30 cellular contexts compared by ENCODE assay signal in genomic region chr17:58694826-58695225, GRCh38. TPM values are rescaled to one million over a fixed set of nuclear protein-coding genes. Genes with fewer than 3 reads are reported as not detected.
DNase-seq lines count a peak whose midpoint lies in the region; ATAC-seq, FAIRE-seq and TF ChIP-seq lines count a peak whose summit lies in the region.
"Had no signal": no experiment of that assay in that cellular context is flagged by ENCODE, and none has a peak within 500 bp of the region (broad histone marks: within the 10 kb centered on the region; RNA-seq: fewer than 3 reads in every experiment).

No MANE protein-coding gene starts in this region.

- peaks cover 38% of the 10 kb centered on the region for H3K79me2 ChIP-seq in GM12878 (ENCODE audit: control insufficient read depth, insufficient read depth, low read length)

- H3K27me3 ChIP-seq in CD4-positive, alpha-beta T cell (ENCODE audit: control insufficient read depth, insufficient read depth, low read length) = no peaks in the 10 kb centered on the region
- no peaks in the 10 kb centered on the region for H3K27me3 ChIP-seq in GM12878 (replicated peaks in 1 of 2; ENCODE audit: control insufficient read depth in 2 of 2, insufficient read depth in 2 of 2, low read length in 1 of 2)
- H3K27me3 ChIP-seq: adrenal gland, brain microvascular endothelial cell, gastroesophageal sphincter had no signal

- DNase-seq in NK-92 (lab: John Stamatoyannopoulos, UW; ENCODE audit: unreplicated experiment) = peak; percentile 100
- no peak for DNase-seq in NK-92 treated with Interleukin-12 subunit alpha and Interleukin-12 subunit beta, amount 100 ng/mL, for 24 hours (lab: John Stamatoyannopoulos, UW)
- no peak for DNase-seq in CD4-positive, alpha-beta T cell
- DNase-seq in RKO (ENCODE audit: low spot score) = peak; percentile 30
- DNase-seq in GM12878 (ENCODE audit: low read depth, low spot score) = no peak
- DNase-seq in GM19238 (ENCODE audit: insufficient read length, low spot score) = no peak
- no peak for DNase-seq in DMS153 (lab: John Stamatoyannopoulos, UW)
- DNase-seq: activated CD4-positive, alpha-beta T cell treated with anti-CD3 and anti-CD28 coated beads for 4 hours; activated CD8-positive, alpha-beta memory T cell treated with anti-CD3 and anti-CD28 coated beads, Interleukin-2, amount 50 U/mL, for 48 hours; activated gamma-delta T cell treated with Interleukin-2 at 50 U/mL for 16 hours; brain microvascular endothelial cell; CD8-positive, alpha-beta T cell; DMS 273 treated with DMSO at 0.1 percent for 48 hours; hippocampal formation; IMR-90; NCI-H1092; NCI-H187 treated with DMSO at 0.1 percent for 48 hours; NCI-H526 treated with DMSO at 0.1 percent for 48 hours; posterior cingulate gyrus; right cardiac atrium; stimulated activated CD4-positive, alpha-beta T cell treated with anti-CD3 and anti-CD28 coated beads, Interleukin-2, amount 100 ng/mL, for 48 hours; substantia nigra had no signal

- peak overlapping the region; percentile 66; the same call in 1 of the 2 replicates for H3K4me3 ChIP-seq in GM12878
- H3K4me3 ChIP-seq: adrenal gland, gastroesophageal sphincter had no signal

- H3K9me3 Mint-ChIP-seq in CD4-positive, alpha-beta T cell = no peaks in the 10 kb centered on the region
- H3K9me3 Mint-ChIP-seq: CD8-positive, alpha-beta T cell; memory B cell had no signal

- TF ChIP-seq CTCF in CD4-positive, alpha-beta T cell (IDR thresholded peaks at IDR 0.05) = no peak
- TF ChIP-seq CTCF in GM12878 (IDR thresholded peaks at IDR 0.05 in 2 of 3, conservative IDR thresholded peaks at IDR 0.05 in 1 of 3; ENCODE audit: control insufficient read depth in 2 of 3, extremely low read depth in 1 of 3, insufficient read depth in 1 of 3, low read depth in 3 of 3, low read length in 3 of 3) = no peak

- CTCF ChIA-PET in CD4-positive, alpha-beta T cell (lab: Charles Lee) = interaction anchor here (0.6 kb wide), 1 partner anchor 65 kb away, joined by 3 read pairs; no protein-coding TSS in a partner anchor
- CTCF ChIA-PET in GM12878 (lab: Yijun Ruan, JAX) = interaction anchor here (1.0 to 1.3 kb wide), 2 partner anchors 12 to 118 kb away, joined by 3 to 4 read pairs; no protein-coding TSS in a partner anchor

- RAD21 ChIA-PET in GM12878 (lab: Charles Lee; ENCODE audit: unreplicated experiment) = interaction anchor here (0.7 kb wide), 1 partner anchor 16 kb away, joined by 3 read pairs; no protein-coding TSS in a partner anchor

- in situ Hi-C loops in GM12878 (cut with MboI) = no loop called here

- BruUV-seq in GM12878 (replicated peaks; lab: Mats Ljungman, UMichigan) = no TSS peak

- TF ChIP-seq EP300 in GM12878 (IDR thresholded peaks at IDR 0.05; ENCODE audit: borderline replicate concordance in 1 of 2, control insufficient read depth in 1 of 2, low read depth in 2 of 2, low read length in 2 of 2) = no peak

- peaks cover 28% of the 10 kb centered on the region for H3K4me1 Mint-ChIP-seq in CD4-positive, alpha-beta T cell (ENCODE audit: low read depth)

- H3K9me3 ChIP-seq in CD4-positive, alpha-beta T cell (ENCODE audit: control insufficient read depth, low read length) = no peaks in the 10 kb centered on the region
- H3K9me3 ChIP-seq in GM12878 (replicated peaks; ENCODE audit: control insufficient read depth, insufficient read depth, low read length) = no peaks in the 10 kb centered on the region; the same call in 2 of the 3 replicates
- H3K9me3 ChIP-seq: adrenal gland, gastroesophageal sphincter had no signal

- no peak overlapping the region for H2AFZ ChIP-seq in GM12878 (ENCODE audit: control insufficient read depth, low read depth, low read length)

- POLR2A ChIA-PET in CD4-positive, alpha-beta T cell (lab: Charles Lee) = interaction anchor here (0.8 kb wide), 1 partner anchor 174 kb away, joined by 3 read pairs; no protein-coding TSS in a partner anchor
- POLR2A ChIA-PET in GM12878 (lab: Charles Lee) = interaction anchor here (0.6 to 0.7 kb wide), 3 partner anchors 11 to 181 kb away, joined by 3 to 9 read pairs (median 3); partner anchors contain the start of gene MTMR4

- H3K36me3 Mint-ChIP-seq in CD4-positive, alpha-beta T cell (ENCODE audit: low read depth) = peaks cover 40% of the 10 kb centered on the region

- peaks cover 0 to 9% of the 10 kb centered on the region in 2 experiments; a peak in 3 of 4 replicates for H3K36me3 ChIP-seq in GM12878 (ENCODE audit: control insufficient read depth in 2 of 2, insufficient read depth in 2 of 2, low read length in 1 of 2)
- H3K36me3 ChIP-seq: brain microvascular endothelial cell had no signal

- no peak for TF ChIP-seq RAD21 in GM12878 (IDR thresholded peaks at IDR 0.05; ENCODE audit: insufficient read depth, low read depth, low read length)

- H3K4me1 ChIP-seq in GM12878 (ENCODE audit: control insufficient read depth, insufficient read depth, low read length) = no peaks in the 10 kb centered on the region; the same call in none of the 2 replicates

- H4K20me1 ChIP-seq in GM12878 (ENCODE audit: control insufficient read depth, insufficient read depth) = no peaks in the 10 kb centered on the region

- 100% methylated on average over 1 of the region's 1 CpG for WGBS in GM12878 (ENCODE audit: insufficient coverage, insufficient replicate concordance, low lambda C conversion rate, missing lambda C conversion rate)

- no peak for TF ChIP-seq POLR2A in GM12878 (IDR thresholded peaks at IDR 0.05; ENCODE audit: low read depth, low read length)

- H3K4me3 Mint-ChIP-seq in CD4-positive, alpha-beta T cell = peak overlapping the region; percentile 51
- H3K4me3 Mint-ChIP-seq: CD8-positive, alpha-beta T cell; memory B cell had no signal

- no peak overlapping the region for H3K27ac Mint-ChIP-seq in CD4-positive, alpha-beta T cell
- H3K27ac Mint-ChIP-seq: CD8-positive, alpha-beta T cell; memory B cell had no signal

- SMC1A ChIA-PET in GM12878 (lab: Charles Lee; ENCODE audit: uncharacterized antibody, unreplicated experiment) = no interaction called here

- no peak overlapping the region for H3K27ac ChIP-seq in CD4-positive, alpha-beta T cell (ENCODE audit: low read depth, low read length)
- 0 out of 2 replicates have a peak overlapping the region, but pooled peaks have one; percentile 7 for H3K27ac ChIP-seq in GM12878 (ENCODE audit: control insufficient read depth, insufficient read depth)
- H3K27ac ChIP-seq: 22Rv1, adrenal gland, brain microvascular endothelial cell, gastroesophageal sphincter had no signal

- no peaks in the 10 kb centered on the region for H3K27me3 Mint-ChIP-seq in CD4-positive, alpha-beta T cell
- H3K27me3 Mint-ChIP-seq: memory B cell had no signal

- intact Hi-C loops in CD4-positive, alpha-beta T cell (cut with DNase I, micrococcal nuclease) = loop anchor here (5.0 to 10.0 kb wide), 5 partner anchors 108 to 460 kb away; partner anchors contain the start of genes PRR11 (in 1 of the 2), SKA2 (in 1 of the 2) and TRIM37 (in 1 of the 2)
- intact Hi-C loops in GM12878 (cut with micrococcal nuclease; ENCODE audit: unreplicated experiment) = no loop called here

- FAIRE-seq in GM12878 (lab: Jason Lieb, UNC) = no peak
- FAIRE-seq: endothelial cell of umbilical vein, H54 had no signal

- H3K4me2 ChIP-seq in GM12878 (ENCODE audit: control insufficient read depth, insufficient read depth) = peak overlapping the region; percentile 59

- H3K9ac ChIP-seq in GM12878 (ENCODE audit: control insufficient read depth, insufficient read depth, low read length) = peak overlapping the region; percentile 40; the same call in 1 of the 2 replicates

- no peak for ATAC-seq in CD4-positive, alpha-beta T cell (ENCODE audit: poor library complexity)
- ATAC-seq in GM12878 (no peak), GM18858 (IDR thresholded peaks at IDR 0.05; ENCODE audit: unreplicated experiment) (no peak)
- ATAC-seq: CD8-positive, alpha-beta T cell; gastroesophageal sphincter; left lobe of liver; right cardiac atrium had no signal

TF ChIP-seq in GM12878, 131 proteins besides CTCF, POLR2A, EP300 and RAD21 (continues in another document):
- no peak for TF ChIP-seq PAX5 (IDR thresholded peaks at IDR 0.05; ENCODE audit: borderline replicate concordance, low read depth, low read length)

RNA-seq across cellular contexts. Expression of gene RAD51C, which starts 2.4 kb away (rescaled TPM):
- total RNA-seq in CD4-positive, alpha-beta T cell = 10 to 100 TPM; 10.4 to 11.6 TPM
- 84.7 and 96.3 TPM in 2 replicates for total RNA-seq in GM12878 (2013; cell fraction: nucleolus; rRNA removed)
- total RNA-seq in GM12878 (2014; rRNA removed) (59.6 and 71.1 TPM in 2 replicates), GM12878 (2014; rRNA removed; fragmentation: Illumina TruSeq; extraction: Trizol) (85.0 and 85.4 TPM in 2 replicates), GM12878 (2021) (70.4 and 73.0 TPM in 2 replicates)
- polyA plus RNA-seq in GM12878 (2011; ENCODE audit: low read depth) = 51.5 TPM
- polyA plus RNA-seq in GM12878 (2011; rRNA removed) (111 and 156 TPM in 2 replicates), GM12878 (2014; fragmentation: Illumina TruSeq; extraction: Trizol) (102 and 148 TPM in 2 replicates), GM12878 (2014; fragmentation: Nextera tagmentation; extraction: Ambion mirVana) (100 to 1,000 TPM; 229 to 240 TPM), GM12878 (2014; rRNA removed) (83.2 and 92.5 TPM in 2 replicates), GM12878 (2016; fragmentation: Nextera tagmentation; extraction: Ambion mirVana) (100 to 1,000 TPM; 266 to 267 TPM)
- polyA plus RNA-seq in GM12878 (2011; cell fraction: cytosol; rRNA removed) = 44.8 and 46.5 TPM in 2 replicates
- polyA plus RNA-seq in GM12878 (2011; cell fraction: nucleus; rRNA removed) = 36.0 and 44.5 TPM in 2 replicates
- 51.0 and 56.6 TPM in 2 replicates for polyA plus RNA-seq in GM12878 (2012)
- polyA minus RNA-seq in GM12878 (2011; rRNA and poly(A)+ RNA removed) = 56.0 and 75.0 TPM in 2 replicates
- 16.8 and 24.3 TPM in 2 replicates for polyA minus RNA-seq in GM12878 (2011; cell fraction: cytosol; rRNA and poly(A)+ RNA removed)
- 43.0 and 56.0 TPM in 2 replicates for polyA minus RNA-seq in GM12878 (2011; cell fraction: nucleus; rRNA and poly(A)+ RNA removed)

RNA-seq across cellular contexts. Expression of gene TEX14, which starts 3.0 kb away (rescaled TPM):
- under 1 TPM; 0.47 to 0.66 TPM for total RNA-seq in CD4-positive, alpha-beta T cell
- total RNA-seq in GM12878 (2013; cell fraction: nucleolus; rRNA removed) = 1.1 and 1.2 TPM in 2 replicates
- total RNA-seq in GM12878 (2014; rRNA removed) = 0.60 and 1.3 TPM in 2 replicates
- total RNA-seq in GM12878 (2014; rRNA removed; fragmentation: Illumina TruSeq; extraction: Trizol) = 0.60 and 0.85 TPM in 2 replicates
- total RNA-seq in GM12878 (2021) = 0.37 and 0.46 TPM in 2 replicates
- 0.43 TPM for polyA plus RNA-seq in GM12878 (2011; ENCODE audit: low read depth)
- 0.26 and 0.29 TPM in 2 replicates for polyA plus RNA-seq in GM12878 (2011; rRNA removed)
- polyA plus RNA-seq in GM12878 (2011; cell fraction: cytosol; rRNA removed) = 0.24 and 0.45 TPM in 2 replicates
- polyA plus RNA-seq in GM12878 (2011; cell fraction: nucleus; rRNA removed) = 0.37 and 0.58 TPM in 2 replicates
- 0.49 and 0.62 TPM in 2 replicates for polyA plus RNA-seq in GM12878 (2012)
- polyA plus RNA-seq in GM12878 (2014; fragmentation: Illumina TruSeq; extraction: Trizol) = 1.2 and 1.8 TPM in 2 replicates
- polyA plus RNA-seq in GM12878 (2014; fragmentation: Nextera tagmentation; extraction: Ambion mirVana) = under 1 TPM; 0.53 to 0.79 TPM
- polyA plus RNA-seq in GM12878 (2014; rRNA removed) = 0.81 and 1.2 TPM in 2 replicates
- polyA plus RNA-seq in GM12878 (2016; fragmentation: Nextera tagmentation; extraction: Ambion mirVana) = under 1 TPM; 0.15 to 0.25 TPM
- polyA minus RNA-seq in GM12878 (2011; rRNA and poly(A)+ RNA removed) = 0.22 and 0.26 TPM in 2 replicates
- not detected in 2 replicates for polyA minus RNA-seq in GM12878 (2011; cell fraction: cytosol; rRNA and poly(A)+ RNA removed)
- polyA minus RNA-seq in GM12878 (2011; cell fraction: nucleus; rRNA and poly(A)+ RNA removed) = 0.12 TPM in 1 of 2 replicates, not detected in the other
- total RNA-seq: endothelial cell of umbilical vein, IMR-90 had no signal
- polyA plus RNA-seq: IMR-90 had no signal

Comparison
In these comparisons a context has a peak if more than half of its experiments do, and no peak if none do; other contexts are left out.
1. DNase-seq: peak in NK-92 (single experiment) and RKO (single experiment); none in NK-92 treated with Interleukin-12 subunit alpha and Interleukin-12 subunit beta, amount 100 ng/mL, for 24 hours (single experiment), CD4-positive, alpha-beta T cell (0 of 10), GM12878 (single experiment), GM19238 (single experiment) and DMS153 (single experiment).
2. RNA of gene RAD51C, which starts 2.4 kb away (total RNA-seq): 59.6 to 96.3 TPM in GM12878; 10.4 to 11.6 TPM in CD4-positive, alpha-beta T cell; every median in the first group is over 4 times any median in the second.